12 cellular contexts compared by ENCODE assay signal in genomic region chr5:143679777-143680176, GRCh38.
DNase-seq lines count a peak whose midpoint lies in the region; ATAC-seq, FAIRE-seq and TF ChIP-seq lines count a peak whose summit lies in the region.
"Had no signal": no experiment of that assay in that cellular context is flagged by ENCODE, and none has a peak within 500 bp of the region (broad histone marks: within the 10 kb centered on the region; RNA-seq: fewer than 3 reads in every experiment).

No MANE protein-coding gene starts in this region.

- peaks cover 18% of the 10 kb centered on the region for H3K4me1 Mint-ChIP-seq in activated CD4-positive, alpha-beta T cell treated with anti-CD3 and anti-CD28 coated beads, Interleukin-2, amount 10 ng/mL, durations not matched to agents 24 days and 14 days

- ATAC-seq in GM19351 (IDR thresholded peaks at IDR 0.05; ENCODE audit: unreplicated experiment): no peak
- ATAC-seq: effector memory CD8-positive, alpha-beta T cell had no signal

- no peak for DNase-seq in activated CD4-positive, alpha-beta T cell treated with anti-CD3 and anti-CD28 coated beads, Interleukin-2, amount 10 ng/mL, durations not matched to agents 24 days and 14 days
- DNase-seq in activated CD4-positive, alpha-beta T cell treated with anti-CD3 and anti-CD28 coated beads, Interleukin-2, amount 50 U/mL, for 1 hour: no peak
- peak; percentile 70 for DNase-seq in LHCN-M2 (ENCODE audit: low read depth)
- peak; percentile 38 for DNase-seq in bronchial epithelial cell (ENCODE audit: low read depth)
- DNase-seq in skeletal muscle cell (ENCODE audit: low read depth): peak; percentile 44
- DNase-seq in stimulated activated CD8-positive, alpha-beta memory T cell treated with anti-CD3 and anti-CD28 coated beads, Interleukin-4, amount 100 ng/mL, for 48 hours: no peak
- DNase-seq in HT-29 (ENCODE audit: low spot score): no peak
- DNase-seq: amygdala; effector memory CD8-positive, alpha-beta T cell; midbrain had no signal

- no peaks in the 10 kb centered on the region for H3K27me3 ChIP-seq in bronchial epithelial cell (ENCODE audit: control insufficient read depth, insufficient read depth, low read length)

- H3K27me3 Mint-ChIP-seq in activated CD4-positive, alpha-beta T cell treated with anti-CD3 and anti-CD28 coated beads, Interleukin-2, amount 10 ng/mL, durations not matched to agents 24 days and 14 days: peaks cover 4% of the 10 kb centered on the region
- H3K27me3 Mint-ChIP-seq: effector memory CD8-positive, alpha-beta T cell had no signal

- H3K36me3 Mint-ChIP-seq in activated CD4-positive, alpha-beta T cell treated with anti-CD3 and anti-CD28 coated beads, Interleukin-2, amount 10 ng/mL, durations not matched to agents 24 days and 14 days (ENCODE audit: low read depth): no peaks in the 10 kb centered on the region

- H3K4me3 Mint-ChIP-seq in activated CD4-positive, alpha-beta T cell treated with anti-CD3 and anti-CD28 coated beads, Interleukin-2, amount 10 ng/mL, durations not matched to agents 24 days and 14 days: no peak overlapping the region
- H3K4me3 Mint-ChIP-seq: effector memory CD8-positive, alpha-beta T cell had no signal

- FAIRE-seq in bronchial epithelial cell (lab: Jason Lieb, UNC): peak; percentile 50

- TF ChIP-seq CTCF in bronchial epithelial cell (IDR thresholded peaks at IDR 0.05; ENCODE audit: insufficient read depth, low read length, severe bottlenecking): no peak

- H3K9me3 Mint-ChIP-seq in activated CD4-positive, alpha-beta T cell treated with anti-CD3 and anti-CD28 coated beads, Interleukin-2, amount 10 ng/mL, durations not matched to agents 24 days and 14 days: peaks cover 9% of the 10 kb centered on the region
- H3K9me3 Mint-ChIP-seq: effector memory CD8-positive, alpha-beta T cell had no signal

- H3K4me3 ChIP-seq in bronchial epithelial cell (ENCODE audit: low read depth, low read length) (no peak overlapping the region), skeletal muscle cell (ENCODE audit: low read depth, low read length) (no peak overlapping the region)
- H3K4me3 ChIP-seq: thoracic aorta had no signal

- no peaks in the 10 kb centered on the region for H3K36me3 ChIP-seq in bronchial epithelial cell (ENCODE audit: control insufficient read depth, insufficient read depth, low read length)
- H3K36me3 ChIP-seq: thoracic aorta had no signal

- intact Hi-C loops in activated CD4-positive, alpha-beta T cell treated with anti-CD3 and anti-CD28 coated beads, Interleukin-2, amount 10 ng/mL, durations not matched to agents 24 days and 14 days (cut with micrococcal nuclease): loop anchor here (2.0 to 10.0 kb wide), 6 partner anchors 15 to 671 kb away; partner anchors contain the start of gene NR3C1

- peak overlapping the region; percentile 72 for H3K27ac Mint-ChIP-seq in activated CD4-positive, alpha-beta T cell treated with anti-CD3 and anti-CD28 coated beads, Interleukin-2, amount 10 ng/mL, durations not matched to agents 24 days and 14 days

Comparison
In these comparisons a context has a peak if more than half of its experiments do, and no peak if none do; other contexts are left out.
1. DNase-seq: peak in LHCN-M2 (single experiment), bronchial epithelial cell (single experiment) and skeletal muscle cell (single experiment); none in activated CD4-positive, alpha-beta T cell treated with anti-CD3 and anti-CD28 coated beads, Interleukin-2, amount 10 ng/mL, durations not matched to agents 24 days and 14 days (single experiment), activated CD4-positive, alpha-beta T cell treated with anti-CD3 and anti-CD28 coated beads, Interleukin-2, amount 50 U/mL, for 1 hour (single experiment), stimulated activated CD8-positive, alpha-beta memory T cell treated with anti-CD3 and anti-CD28 coated beads, Interleukin-4, amount 100 ng/mL, for 48 hours (single experiment) and HT-29 (single experiment).